13 cellular contexts compared by ENCODE assay signal in genomic region chr10:1454964-1455363, GRCh38.
DNase-seq lines count a peak whose midpoint lies in the region; ATAC-seq and TF ChIP-seq lines count a peak whose summit lies in the region.
"Had no signal": no experiment of that assay in that cellular context is flagged by ENCODE, and none has a peak within 500 bp of the region (broad histone marks: within the 10 kb centered on the region; RNA-seq: fewer than 3 reads in every experiment).

No MANE protein-coding gene starts in this region.

- H3K9me2 ChIP-seq in OCI-LY7 (ENCODE audit: insufficient read depth, low read length): no peaks in the 10 kb centered on the region

- H3K9me3 ChIP-seq in OCI-LY7 (ENCODE audit: low read length) (peaks cover 8% of the 10 kb centered on the region; the same call in 1 of the 2 replicates), heart left ventricle (no peaks in the 10 kb centered on the region)

- CTCF ChIA-PET in OCI-LY7 (lab: Charles Lee; ENCODE audit: unreplicated experiment): interaction anchor here (0.6 kb wide), 1 partner anchor 90 kb away, joined by 4 read pairs; no protein-coding TSS in a partner anchor

- DNase-seq in DMS53 treated with DMSO at 0.1 percent for 48 hours (lab: John Stamatoyannopoulos, UW; ENCODE audit: unreplicated experiment): peak; percentile 54
- peak; percentile 35 for DNase-seq in NCI-H128 (lab: John Stamatoyannopoulos, UW; ENCODE audit: unreplicated experiment)
- peak; percentile 57 for DNase-seq in OCI-LY7 (ENCODE audit: low spot score)
- no peak for DNase-seq in stimulated activated CD4-positive, alpha-beta T cell treated with anti-CD3 and anti-CD28 coated beads, Interleukin-4, amount 100 ng/mL, for 4 hours
- no peak for DNase-seq in effector CD8-positive, alpha-beta T cell (lab: John Stamatoyannopoulos, UW)
- DNase-seq in heart left ventricle: no peak
- DNase-seq in NCI-H2227 (lab: John Stamatoyannopoulos, UW; ENCODE audit: unreplicated experiment): no peak
- DNase-seq: activated CD4-positive, alpha-beta T cell treated with anti-CD3 and anti-CD28 coated beads for 4 hours; activated T-cell treated with anti-CD3 and anti-CD28 coated beads, Interleukin-2, amount 50 U/mL, for 4 hours; head of caudate nucleus; naive thymus-derived CD4-positive, alpha-beta T cell; NCI-H2227 treated with DMSO at 0.1 percent for 48 hours had no signal

- H2AFZ ChIP-seq in OCI-LY7 (ENCODE audit: low read length): peak overlapping the region; percentile 77

- POLR2A ChIA-PET in OCI-LY7 (lab: Charles Lee): interaction anchor here (0.6 kb wide), 1 partner anchor 121 kb away, joined by 6 read pairs; no protein-coding TSS in a partner anchor

- peaks cover 0 to 36% (median 0%) of the 10 kb centered on the region in 9 donors for H3K27me3 ChIP-seq in heart left ventricle

- ATAC-seq in GM21737 (IDR thresholded peaks at IDR 0.05; ENCODE audit: unreplicated experiment) (peak; percentile 20), heart left ventricle (no peak)

- no peaks in the 10 kb centered on the region; the same call in 1 of the 2 replicates for H3K36me3 ChIP-seq in OCI-LY7 (ENCODE audit: insufficient read depth, low read length)
- no peaks in the 10 kb centered on the region for H3K36me3 ChIP-seq in heart left ventricle

- H3K4me3 ChIP-seq in OCI-LY7 (ENCODE audit: low read depth, low read length, poor library complexity, severe bottlenecking) (peak overlapping the region; percentile 55), heart left ventricle (no peak overlapping the region)

- no TSS peak for BruUV-seq in OCI-LY7 (replicated peaks; lab: Mats Ljungman, UMichigan)

- peaks cover 30% of the 10 kb centered on the region for H3K4me1 ChIP-seq in OCI-LY7 (ENCODE audit: insufficient read depth, low read length, poor library complexity, severe bottlenecking)
- no peaks in the 10 kb centered on the region for H3K4me1 ChIP-seq in heart left ventricle

- peak overlapping the region; percentile 79 for H3K27ac ChIP-seq in OCI-LY7 (ENCODE audit: low read depth, low read length, poor library complexity, severe bottlenecking)
- H3K27ac ChIP-seq in heart left ventricle: no peak overlapping the region

- no peaks in the 10 kb centered on the region for H4K20me1 ChIP-seq in OCI-LY7 (ENCODE audit: insufficient read depth, low read length)

- no peak for TF ChIP-seq POLR2A in heart left ventricle (IDR thresholded peaks at IDR 0.05)

- TF ChIP-seq CTCF in OCI-LY7 (conservative IDR thresholded peaks at IDR 0.05; ENCODE audit: low read length): no peak
- no peak for TF ChIP-seq CTCF in heart left ventricle (IDR thresholded peaks at IDR 0.05)

- intact Hi-C loops in OCI-LY7 (cut with micrococcal nuclease; ENCODE audit: unreplicated experiment) (loop anchor here (1.0 to 5.0 kb wide), 2 partner anchors 34 to 38 kb away; no protein-coding TSS in a partner anchor), heart left ventricle (cut with DNase I) (no loop called here)

- WGBS in heart left ventricle, 4 donors: 74 to 86% (median 75%) methylated on average over 6 of the region's 6 CpGs

- no peaks in the 10 kb centered on the region for H3K79me2 ChIP-seq in OCI-LY7 (ENCODE audit: insufficient read depth, low read depth, low read length)

- H3K4me2 ChIP-seq in OCI-LY7 (ENCODE audit: low read length): peak overlapping the region; percentile 82

Comparison
In these comparisons a context has a peak if more than half of its experiments do, and no peak if none do; other contexts are left out.
1. DNase-seq: peak in DMS53 treated with DMSO at 0.1 percent for 48 hours (single experiment), NCI-H128 (single experiment) and OCI-LY7 (single experiment); none in stimulated activated CD4-positive, alpha-beta T cell treated with anti-CD3 and anti-CD28 coated beads, Interleukin-4, amount 100 ng/mL, for 4 hours (0 of 2), effector CD8-positive, alpha-beta T cell (single experiment), heart left ventricle (0 of 5) and NCI-H2227 (single experiment).